In genomic region chr11:99020324-99021225, GRCh38 we compare ENCODE assay signal across 9 cellular contexts. TPM values are rescaled to one million over a fixed set of nuclear protein-coding genes. Genes with fewer than 3 reads are reported as not detected.
DNase-seq lines count a peak whose midpoint lies in the region; ATAC-seq, FAIRE-seq and TF ChIP-seq lines count a peak whose summit lies in the region.
"Had no signal": no experiment of that assay in that cellular context is flagged by ENCODE, and none has a peak within 500 bp of the region (broad histone marks: within the 10 kb centered on the region; RNA-seq: fewer than 3 reads in every experiment).

CNTN5 (plus strand) TSS chr11:99020949.

- TF ChIP-seq POLR2A in K562 (conservative IDR thresholded peaks at IDR 0.05) (no peak), spleen (IDR thresholded peaks at IDR 0.05) (no peak)

- ATAC-seq in HG03045 (IDR thresholded peaks at IDR 0.05; ENCODE audit: unreplicated experiment), result peak; percentile 55
- peak; percentile 91 for ATAC-seq in K562
- no peak for ATAC-seq in GM19452 (IDR thresholded peaks at IDR 0.05; ENCODE audit: unreplicated experiment)

- intact Hi-C loops in PC-9 (cut with micrococcal nuclease; ENCODE audit: unreplicated experiment), result loop anchor here (2.0 to 10.0 kb wide), 2 partner anchors 718 to 1554 kb away; no protein-coding TSS in a partner anchor
- intact Hi-C loops in K562 (cut with micrococcal nuclease), result no loop called here
- intact Hi-C loops in spleen (cut with DNase I; ENCODE audit: low total_unique reads), result no loop called here

- no peaks in the 10 kb centered on the region for H3K9me1 ChIP-seq in K562 (ENCODE audit: control insufficient read depth, insufficient read depth, low read length)

- no peak for TF ChIP-seq RAD21 in K562 (CRISPR knock-in tag; conservative IDR thresholded peaks at IDR 0.05 in 1 of 2, IDR thresholded peaks at IDR 0.05 in 1 of 2)

- H3K4me1 ChIP-seq in PC-9 (replicated peaks; ENCODE audit: insufficient read depth) (no peaks in the 10 kb centered on the region), K562 (replicated peaks in 1 of 2; ENCODE audit: control insufficient read depth in 2 of 2, insufficient read depth in 2 of 2, low read length in 2 of 2) (no peaks in the 10 kb centered on the region), spleen (peaks cover 0 to 17% (median 8%) of the 10 kb centered on the region in 6 donors)

- H3K4me2 ChIP-seq in PC-9 (peak within 1 kb of the TSS; percentile 78), K562 (ENCODE audit: insufficient read depth, low read length) (peak within 1 kb of the TSS; percentile 73)

- under 1% methylated on average over 24 of the region's 57 CpGs for WGBS in K562 (ENCODE audit: insufficient coverage, low coverage, missing lambda C conversion rate)
- WGBS in spleen, 5 donors, result 1 to 3% (median 2%) methylated on average over 34 to 57 of the region's 57 CpGs

- no peak for TF ChIP-seq EP300 in K562 (IDR thresholded peaks at IDR 0.05; ENCODE audit: low read length)

- BruUV-seq in PC-9 (replicated peaks; lab: Mats Ljungman, UMichigan), result no TSS peak
- BruUV-seq in K562 (replicated peaks; lab: Mats Ljungman, UMichigan), result no TSS peak

- H3K9me3 ChIP-seq in PC-9 (ENCODE audit: insufficient read depth, low read depth) (no peaks in the 10 kb centered on the region), K562 (replicated peaks; ENCODE audit: control insufficient read depth, insufficient read depth, low read depth, low read length) (no peaks in the 10 kb centered on the region), spleen (no peaks in the 10 kb centered on the region)

- H3F3A ChIP-seq in PC-9 (ENCODE audit: insufficient read depth, low read depth), result no peaks in the 10 kb centered on the region

- TF ChIP-seq CTCF in PC-9 (conservative IDR thresholded peaks at IDR 0.05) (no peak), K562 (IDR thresholded peaks at IDR 0.05 in 2 of 3, conservative IDR thresholded peaks at IDR 0.05 in 1 of 3; ENCODE audit: insufficient read depth in 2 of 3, low read depth in 1 of 3, low read length in 3 of 3) (0 out of 6 replicates have a peak, but pooled peaks of 1 of the 3 experiments have one; percentile 2), spleen (IDR thresholded peaks at IDR 0.05 in 8 of 11, conservative IDR thresholded peaks at IDR 0.05 in 3 of 11) (no peak)

- DNase-seq in DMS79 (lab: John Stamatoyannopoulos, UW), result peak; percentile 24
- peak in 1 of 2 experiments; percentile 19 for DNase-seq in PC-9
- peak; percentile 6 to 61 (median 16) for DNase-seq in K562 (ENCODE audit: extremely low read depth in 1 of 4, low spot score in 3 of 4)
- DNase-seq in inferior parietal cortex (ENCODE audit: extremely low spot score), result peak; percentile 50
- no peak for DNase-seq in spleen
- DNase-seq in HuH-7.5 (ENCODE audit: low spot score), result no peak

- H3K27me3 ChIP-seq in PC-9 (ENCODE audit: insufficient read depth, low read depth) (peaks cover 37% of the 10 kb centered on the region), K562 (ENCODE audit: control insufficient read depth in 2 of 2, insufficient read depth in 2 of 2, low read length in 2 of 2) (no peaks in the 10 kb centered on the region), spleen (replicated peaks in 1 of 7) (peaks cover 0 to 58% (median 22%) of the 10 kb centered on the region in 7 donors)

- CTCF ChIA-PET in PC-9 (lab: Charles Lee) (interaction anchor here (0.6 kb wide), 1 partner anchor 1293 kb away, joined by 4 read pairs; no protein-coding TSS in a partner anchor), K562 (lab: Yijun Ruan, JAX; ENCODE audit: low intra/inter-chr PET ratio) (interaction anchor here (0.7 kb wide), 1 partner anchor 563 kb away, joined by 4 read pairs; no protein-coding TSS in a partner anchor)

- FAIRE-seq in K562 (lab: Jason Lieb, UNC), result no peak

- H3K79me2 ChIP-seq in PC-9 (ENCODE audit: low read depth) (no peaks in the 10 kb centered on the region), K562 (ENCODE audit: control insufficient read depth, insufficient read depth, low read length) (no peaks in the 10 kb centered on the region)

- POLR2A ChIA-PET in PC-9 (lab: Charles Lee; ENCODE audit: unreplicated experiment) (no interaction called here), K562 (lab: Yijun Ruan, JAX) (no interaction called here)

- no peaks in the 10 kb centered on the region for H3K9me2 ChIP-seq in PC-9 (ENCODE audit: insufficient read depth)

- peak within 1 kb of the TSS in 1 of 2 experiments; percentile 70; a peak in 1 of 4 replicates for H3K9ac ChIP-seq in K562 (ENCODE audit: insufficient read depth in 1 of 2, low read depth in 2 of 2, low read length in 2 of 2)

- in situ Hi-C loops in K562 (cut with MboI), result no loop called here

- H3K36me3 ChIP-seq in PC-9 (ENCODE audit: low read depth) (no peaks in the 10 kb centered on the region), K562 (ENCODE audit: control insufficient read depth, insufficient read depth, low read length) (no peaks in the 10 kb centered on the region), spleen (no peaks in the 10 kb centered on the region)

- H2AFZ ChIP-seq in PC-9 (peak within 1 kb of the TSS; percentile 74; the same call in 1 of the 2 replicates), K562 (ENCODE audit: low read depth, low read length) (peak within 1 kb of the TSS; percentile 76)

- H3K4me3 ChIP-seq in PC-9, result peak within 1 kb of the TSS; percentile 43; the same call in 1 of the 2 replicates
- H3K4me3 ChIP-seq in K562, result peak within 1 kb of the TSS; percentile 41
- H3K4me3 ChIP-seq in spleen, result peak within 1 kb of the TSS in 5 of 8 donors; percentile 5 to 57 (median 19)

- H3K27ac ChIP-seq in PC-9, result no peak within 1 kb of the TSS
- no peak within 1 kb of the TSS for H3K27ac ChIP-seq in K562 (ENCODE audit: extremely low read depth, low read depth, low read length)
- no peak within 1 kb of the TSS for H3K27ac ChIP-seq in spleen

- H4K20me1 ChIP-seq in PC-9 (ENCODE audit: insufficient read depth) (peaks cover 8% of the 10 kb centered on the region), K562 (replicated peaks; ENCODE audit: control insufficient read depth, insufficient read depth, low read length) (no peaks in the 10 kb centered on the region)

TF ChIP-seq in K562, 482 proteins besides CTCF, POLR2A, EP300 and RAD21 (continues in another document):
- TF ChIP-seq ZNF592 (IDR thresholded peaks at IDR 0.05) (no peak), POLR2G (IDR thresholded peaks at IDR 0.05; ENCODE audit: low read depth, low read length) (peak; percentile 30; the same call in 1 of the 2 replicates), VEZF1 (CRISPR knock-in tag; IDR thresholded peaks at IDR 0.05) (peak; percentile 47; the same call in 1 of the 2 replicates)

RNA-seq across cellular contexts. Expression of gene CNTN5, which starts in this region (rescaled TPM):
- total RNA-seq in PC-9 (2021) (not detected in 2 replicates), K562 (2014; rRNA removed) (not detected in 2 replicates), K562 (2014; rRNA removed; fragmentation: Illumina TruSeq; extraction: Trizol) (not detected in 2 replicates), K562 (2015; rRNA removed; fragmentation: Illumina TruSeq; extraction: Trizol) (not detected in 2 replicates), K562 (2021) (0.25 TPM in 1 of 2 replicates, not detected in the other), spleen (not detected)
- total RNA-seq in K562 (2011; cell fraction: chromatin; rRNA removed; ENCODE audit: low replicate concordance), result not detected in 2 replicates
- total RNA-seq in K562 (2011; cell fraction: nucleolus; rRNA removed), result not detected in 2 replicates
- not detected in 2 replicates for total RNA-seq in K562 (2011; cell fraction: nucleoplasm; rRNA removed)
- polyA plus RNA-seq in K562 (2011; rRNA removed) (0.03 and 0.31 TPM in 2 replicates), K562 (2014; fragmentation: Illumina TruSeq; extraction: Trizol) (not detected in 2 replicates), K562 (2014; fragmentation: Nextera tagmentation; extraction: Ambion mirVana) (not detected), K562 (2014; rRNA removed) (not detected in 2 replicates), spleen (under 1 TPM in 2 of 3 donors, not detected in 1; 0.02 TPM)
- polyA plus RNA-seq in K562 (2011; cell fraction: cytosol; rRNA removed), result 0.28 TPM in 1 of 2 replicates, not detected in the other
- 0.03 and 0.42 TPM in 2 replicates for polyA plus RNA-seq in K562 (2011; cell fraction: nucleus; rRNA removed)
- polyA plus RNA-seq in K562 (2012), result 0.08 and 0.09 TPM in 2 replicates
- polyA minus RNA-seq in K562 (2011; rRNA and poly(A)+ RNA removed), result 0.21 and 0.42 TPM in 2 replicates
- polyA minus RNA-seq in K562 (2011; cell fraction: cytosol; rRNA and poly(A)+ RNA removed), result not detected in 2 replicates
- polyA minus RNA-seq in K562 (2011; cell fraction: nucleus; rRNA and poly(A)+ RNA removed), result 1.1 TPM in 1 of 2 replicates, not detected in the other
- polyA plus RNA-seq: IgD-negative memory B cell had no signal

Comparison
In these comparisons a context has a peak if more than half of its experiments do, and no peak if none do; other contexts are left out.
1. DNase-seq: peak in DMS79 (single experiment), K562 (4 of 4) and inferior parietal cortex (single experiment); none in spleen (single experiment) and HuH-7.5 (single experiment).
2. Peak in every context shown above with its lines, with median percentiles within 50 percentile points of each other: H3K4me3 ChIP-seq.